ENCODE assay signal across 22 cellular contexts in the genomic region with DNA sequence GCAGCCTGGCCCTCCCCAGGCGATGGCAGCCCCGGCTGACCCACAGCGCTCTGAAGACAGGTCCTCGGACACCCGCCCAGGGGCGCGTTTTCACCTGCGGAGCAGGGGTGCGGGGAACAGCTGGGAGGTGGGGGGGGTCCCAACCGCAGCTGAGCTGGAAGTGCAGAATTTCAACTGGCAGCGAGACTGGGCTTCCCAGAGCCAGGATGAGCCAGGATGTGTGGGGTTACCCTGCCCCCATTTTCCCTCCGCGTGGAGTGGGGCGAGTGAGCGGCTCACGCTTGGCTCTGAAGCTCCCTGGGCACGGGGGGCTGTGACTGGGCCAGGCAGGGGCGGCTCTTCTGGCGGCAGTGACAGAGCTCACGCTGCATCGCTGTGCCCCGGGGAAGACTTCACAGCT.
"Had no signal": no experiment of that assay in that cellular context is flagged by ENCODE, and none has a peak within 500 bp of the region (broad histone marks: within the 10 kb centered on the region; RNA-seq: fewer than 3 reads in every experiment).

No MANE protein-coding gene starts in this region.

- H3K36me3 ChIP-seq: neural progenitor cell had no signal

- H3K4me3 ChIP-seq: heart left ventricle, left ventricle myocardium inferior, lung, neural progenitor cell, smooth muscle cell, tibial artery, upper lobe of left lung, vagina had no signal

- H3K27me3 Mint-ChIP-seq: natural killer cell treated with Interleukin-12 subunit alpha and Interleukin-12 subunit beta and Interleukin-15 and Interleukin-18, amount 100 ng/mL, for 72 hours; stimulated activated naive CD8-positive, alpha-beta T cell treated with anti-CD3 and anti-CD28 coated beads, Interleukin-15, Interleukin-2, amounts not matched to agents 100 ng/mL and 50 ng/mL, for 24 hours had no signal

- H3K27me3 ChIP-seq: dorsolateral prefrontal cortex, heart left ventricle, neural progenitor cell, tibial artery, upper lobe of left lung, vagina had no signal

- H3K9me3 ChIP-seq: heart left ventricle, left ventricle myocardium inferior, tibial artery, upper lobe of left lung, vagina had no signal

- H3K27ac Mint-ChIP-seq: natural killer cell treated with Interleukin-12 subunit alpha and Interleukin-12 subunit beta and Interleukin-15 and Interleukin-18, amount 100 ng/mL, for 72 hours; neural progenitor cell; stimulated activated naive CD8-positive, alpha-beta T cell treated with anti-CD3 and anti-CD28 coated beads, Interleukin-15, Interleukin-2, amounts not matched to agents 100 ng/mL and 50 ng/mL, for 24 hours had no signal

- H3K4me3 Mint-ChIP-seq: natural killer cell treated with Interleukin-12 subunit alpha and Interleukin-12 subunit beta and Interleukin-15 and Interleukin-18, amount 100 ng/mL, for 72 hours; neural progenitor cell; stimulated activated effector memory CD8-positive, alpha-beta T cell treated with anti-CD3 and anti-CD28 coated beads, Interleukin-12 subunit alpha, Interleukin-12 subunit beta, amount 100 ng/mL, for 72 hours; stimulated activated naive CD8-positive, alpha-beta T cell treated with anti-CD3 and anti-CD28 coated beads, Interleukin-15, Interleukin-2, amounts not matched to agents 100 ng/mL and 50 ng/mL, for 24 hours had no signal

- DNase-seq: cortex of kidney; effector CD8-positive, alpha-beta T cell; foreskin melanocyte; hypothalamus; left cardiac atrium; left ventricle myocardium inferior; mesenchymal stem cell; midbrain; occipital lobe; stimulated activated CD4-positive, alpha-beta T cell treated with anti-CD3 and anti-CD28 coated beads, Interleukin-4, amount 100 ng/mL, for 1 hour; stimulated activated CD8-positive, alpha-beta memory T cell treated with anti-CD3 and anti-CD28 coated beads, Interleukin-4, amount 100 ng/mL, for 48 hours; tibial artery; upper lobe of left lung had no signal

- H3K4me1 ChIP-seq: neural progenitor cell, tibial artery had no signal

- ATAC-seq: left cardiac atrium; natural killer cell treated with Interleukin-12 subunit alpha and Interleukin-12 subunit beta and Interleukin-15 and Interleukin-18, amount 100 ng/mL, for 72 hours; stimulated activated effector memory CD8-positive, alpha-beta T cell treated with anti-CD3 and anti-CD28 coated beads, Interleukin-12 subunit alpha, Interleukin-12 subunit beta, amount 100 ng/mL, for 72 hours had no signal

- H3K36me3 Mint-ChIP-seq: natural killer cell treated with Interleukin-12 subunit alpha and Interleukin-12 subunit beta and Interleukin-15 and Interleukin-18, amount 100 ng/mL, for 72 hours had no signal

- H3K27ac ChIP-seq: neural progenitor cell, tibial artery, upper lobe of left lung, vagina had no signal
